Comparison of ENCODE assay signal across 21 cellular contexts in genomic region chr12:54689034-54689372, GRCh38. TPM values are rescaled to one million over a fixed set of nuclear protein-coding genes. Genes with fewer than 3 reads are reported as not detected.
"Had no signal": no experiment of that assay in that cellular context is flagged by ENCODE, and none has a peak within 500 bp of the region (broad histone marks: within the 10 kb centered on the region; RNA-seq: fewer than 3 reads in every experiment).

No MANE protein-coding gene starts in this region.

- DNase-seq: activated CD4-positive, alpha-beta T cell treated with anti-CD3 and anti-CD28 coated beads for 36 hours; activated CD8-positive, alpha-beta memory T cell treated with anti-CD3 and anti-CD28 coated beads, Interleukin-2, amount 50 U/mL, for 48 hours; activated CD8-positive, alpha-beta T cell treated with anti-CD3 and anti-CD28 coated beads, Interleukin-2, amount 10 ng/mL, durations not matched to agents 7 days and 5 days; activated naive CD4-positive, alpha-beta T cell; activated naive CD8-positive, alpha-beta T cell treated with anti-CD3 and anti-CD28 coated beads, Interleukin-2, amount 50 U/mL, for 24 hours; effector CD4-positive, alpha-beta T cell; gastrocnemius medialis; heart right ventricle; midbrain; naive thymus-derived CD4-positive, alpha-beta T cell; posterior cingulate gyrus; stimulated activated CD4-positive, alpha-beta T cell treated with anti-CD3 and anti-CD28 coated beads, Interleukin-4, amount 100 ng/mL, for 4 hours; stimulated activated naive CD8-positive, alpha-beta T cell treated with anti-CD3 and anti-CD28 coated beads, Interleukin-15, amount 100 ng/mL, for 72 hours; T-helper 9 cell had no signal

- H3K9me3 ChIP-seq: ascending aorta, gastrocnemius medialis, heart right ventricle, neutrophil, right atrium auricular region, thoracic aorta had no signal

- H3K27me3 ChIP-seq: ascending aorta, right atrium auricular region had no signal

- H3K27ac Mint-ChIP-seq: activated CD4-positive, alpha-beta T cell treated with anti-CD3 and anti-CD28 coated beads for 36 hours; activated CD8-positive, alpha-beta T cell treated with anti-CD3 and anti-CD28 coated beads, Interleukin-2, amount 10 ng/mL, durations not matched to agents 7 days and 5 days; activated naive CD8-positive, alpha-beta T cell treated with anti-CD3 and anti-CD28 coated beads, Interleukin-2, amount 50 U/mL, for 24 hours; naive thymus-derived CD4-positive, alpha-beta T cell; stimulated activated naive CD8-positive, alpha-beta T cell treated with anti-CD3 and anti-CD28 coated beads, Interleukin-15, amount 100 ng/mL, for 72 hours had no signal

- H3K4me1 Mint-ChIP-seq: activated CD4-positive, alpha-beta T cell treated with anti-CD3 and anti-CD28 coated beads for 36 hours; activated naive CD8-positive, alpha-beta T cell treated with anti-CD3 and anti-CD28 coated beads, Interleukin-2, amount 50 U/mL, for 24 hours had no signal

- H3K27ac ChIP-seq: ascending aorta, gastrocnemius medialis, heart right ventricle, neutrophil, right atrium auricular region, skin epidermis, thoracic aorta had no signal

- H3K4me3 Mint-ChIP-seq: activated CD4-positive, alpha-beta T cell treated with anti-CD3 and anti-CD28 coated beads for 36 hours; activated CD8-positive, alpha-beta T cell treated with anti-CD3 and anti-CD28 coated beads, Interleukin-2, amount 10 ng/mL, durations not matched to agents 7 days and 5 days; activated naive CD8-positive, alpha-beta T cell treated with anti-CD3 and anti-CD28 coated beads, Interleukin-2, amount 50 U/mL, for 24 hours; naive thymus-derived CD4-positive, alpha-beta T cell; stimulated activated naive CD8-positive, alpha-beta T cell treated with anti-CD3 and anti-CD28 coated beads, Interleukin-15, amount 100 ng/mL, for 72 hours had no signal

- H3K36me3 ChIP-seq: ascending aorta, gastrocnemius medialis, heart right ventricle, neutrophil, right atrium auricular region, thoracic aorta had no signal

- H3K4me3 ChIP-seq: ascending aorta, gastrocnemius medialis, heart right ventricle, right atrium auricular region, skin epidermis, thoracic aorta had no signal

- H3K4me1 ChIP-seq: ascending aorta, gastrocnemius medialis, heart right ventricle, right atrium auricular region had no signal

RNA-seq across cellular contexts. Expression of gene DCD, which starts 40.8 kb away (rescaled TPM):
- total RNA-seq: activated CD4-positive, alpha-beta T cell treated with anti-CD3 and anti-CD28 coated beads for 36 hours; activated CD8-positive, alpha-beta T cell treated with anti-CD3 and anti-CD28 coated beads, Interleukin-2, amount 10 ng/mL, durations not matched to agents 7 days and 5 days; ascending aorta; gastrocnemius medialis; heart right ventricle; kidney epithelial cell; naive thymus-derived CD4-positive, alpha-beta T cell; right atrium auricular region; ureter had no signal

RNA-seq across cellular contexts. Expression of gene LACRT, which starts 54.3 kb away (rescaled TPM):
- total RNA-seq: activated CD4-positive, alpha-beta T cell treated with anti-CD3 and anti-CD28 coated beads for 36 hours; activated CD8-positive, alpha-beta T cell treated with anti-CD3 and anti-CD28 coated beads, Interleukin-2, amount 10 ng/mL, durations not matched to agents 7 days and 5 days; ascending aorta; gastrocnemius medialis; heart right ventricle; kidney epithelial cell; naive thymus-derived CD4-positive, alpha-beta T cell; right atrium auricular region; thoracic aorta; ureter had no signal
